ENCODE assay signal across 8 cellular contexts in the genomic region with DNA sequence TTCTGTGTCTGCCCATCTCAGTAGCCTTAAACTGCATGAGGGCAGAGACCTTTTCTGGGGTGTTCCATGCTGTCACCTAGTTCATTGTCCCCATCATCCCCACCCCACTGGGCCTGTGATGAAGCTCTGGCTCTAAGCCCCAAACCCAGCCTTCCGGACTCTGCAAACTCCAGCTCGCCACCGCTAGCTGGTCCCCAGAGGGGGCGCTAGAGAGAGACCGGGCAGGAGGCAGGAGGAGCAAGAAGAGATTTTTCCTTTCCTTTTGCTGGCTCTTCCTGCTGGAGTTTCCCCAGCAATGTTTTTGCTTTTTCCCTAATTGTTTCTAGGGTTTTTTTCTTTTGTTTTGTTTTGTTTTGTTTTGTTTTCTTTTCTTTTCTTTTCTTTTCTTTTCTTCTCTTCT.
DNase-seq lines count a peak whose midpoint lies in the region; ATAC-seq and TF ChIP-seq lines count a peak whose summit lies in the region.

No MANE protein-coding gene starts in this region.

- peaks cover 8% of the 10 kb centered on the region for H3K27me3 Mint-ChIP-seq in chondrocyte (ENCODE audit: low read depth)

- intact Hi-C loops in psoas muscle (cut with DNase I) = no loop called here

- peak; percentile 44; the same call in 1 of the 2 replicates for TF ChIP-seq CTCF in LNCAP (IDR thresholded peaks at IDR 0.05)
- peak; percentile 63 for TF ChIP-seq CTCF in chondrocyte (IDR thresholded peaks at IDR 0.05)
- peak; percentile 6 for TF ChIP-seq CTCF in psoas muscle (IDR thresholded peaks at IDR 0.05)

- H3K4me3 ChIP-seq in psoas muscle = no peak overlapping the region

- H3K9me3 Mint-ChIP-seq in chondrocyte (ENCODE audit: low read depth) = no peaks in the 10 kb centered on the region

- DNase-seq in activated CD4-positive, alpha-beta T cell treated with anti-CD3 and anti-CD28 coated beads for 48 hours = peak; percentile 19
- no peak for DNase-seq in activated CD4-positive, alpha-beta T cell treated with anti-CD3 and anti-CD28 coated beads, Interleukin-2, amount 50 U/mL, for 48 hours
- DNase-seq in chondrocyte (ENCODE audit: low spot score) (no peak), psoas muscle (no peak), SIG-M5 (lab: John Stamatoyannopoulos, UW) (no peak)
- no peak for DNase-seq in stimulated activated CD4-positive, alpha-beta T cell treated with anti-CD3 and anti-CD28 coated beads, Interleukin-2, amount 100 ng/mL, for 48 hours

- H3K36me3 Mint-ChIP-seq in chondrocyte (ENCODE audit: low read depth) = no peaks in the 10 kb centered on the region

- no peaks in the 10 kb centered on the region for H3K4me1 Mint-ChIP-seq in chondrocyte (ENCODE audit: low read depth)

- no peak overlapping the region for H3K4me3 Mint-ChIP-seq in chondrocyte (ENCODE audit: unreplicated experiment)

- H3K27me3 ChIP-seq in psoas muscle (ENCODE audit: insufficient read depth in 3 of 3, low read length in 2 of 3) = peaks cover 0 to 4% (median 0%) of the 10 kb centered on the region in 3 donors

- no peak overlapping the region for H3K27ac Mint-ChIP-seq in chondrocyte (ENCODE audit: unreplicated experiment)

- no peaks in the 10 kb centered on the region for H3K4me1 ChIP-seq in psoas muscle

- no peaks in the 10 kb centered on the region for H3K9me3 ChIP-seq in psoas muscle

- no peak overlapping the region for H3K27ac ChIP-seq in psoas muscle

- no peak for ATAC-seq in psoas muscle
- no peak for ATAC-seq in GM21515 (IDR thresholded peaks at IDR 0.05; ENCODE audit: unreplicated experiment)

- H3K36me3 ChIP-seq in psoas muscle (ENCODE audit: insufficient read depth in 1 of 2, low read depth in 1 of 2) = no peaks in the 10 kb centered on the region

- 15% methylated on average over 5 of the region's 5 CpGs for WGBS in psoas muscle, 3 donors

Comparison
In these comparisons a context has a peak if more than half of its experiments do, and no peak if none do; other contexts are left out.
1. CTCF ChIP-seq: peak in every context shown above with its lines; median percentile 63 in chondrocyte; 44 in LNCAP; 6 in psoas muscle.